In genomic region chr16:2539838-2540458, GRCh38 we compare ENCODE assay signal across 8 cellular contexts. TPM values are rescaled to one million over a fixed set of nuclear protein-coding genes. Genes with fewer than 3 reads are reported as not detected.
DNase-seq lines count a peak whose midpoint lies in the region; ATAC-seq and TF ChIP-seq lines count a peak whose summit lies in the region.
"Not testable (repeated sequence)": the region's sequence is repeated elsewhere in the genome, so short reads cannot be mapped to it uniquely, and the experiment has no call there.

No MANE protein-coding gene starts in this region.

- not testable (repeated sequence) for H3K4me3 ChIP-seq in CD4-positive, CD25-positive, alpha-beta regulatory T cell (ENCODE audit: low read depth, low read length); GM23338; SK-N-SH (ENCODE audit: low read depth in 2 of 2, low read length in 1 of 2); colonic mucosa
- H3K4me3 ChIP-seq in neural cell (ENCODE audit: low read length) = peak overlapping the region; percentile 64

- H3K4me1 Mint-ChIP-seq in CD4-positive, CD25-positive, alpha-beta regulatory T cell = peaks cover 4 to 50% (median 31%) of the 10 kb centered on the region in 4 donors
- peaks cover 11% of the 10 kb centered on the region for H3K4me1 Mint-ChIP-seq in GM23338
- peaks cover 33% of the 10 kb centered on the region for H3K4me1 Mint-ChIP-seq in activated T-helper 1 cell treated with anti-CD3 and anti-CD28 coated beads, Interleukin-12 subunit alpha, Interleukin-12 subunit beta, Interleukin-2, Interleukin-4 antibody, amounts not matched to agents 30 ng/mL and 10 ng/mL and 1 ng/mL, durations not matched to agents 14 hours and 24 hours and 36 hours (ENCODE audit: low read depth)
- peaks cover 50% of the 10 kb centered on the region for H3K4me1 Mint-ChIP-seq in stimulated activated naive CD8-positive, alpha-beta T cell treated with anti-CD3 and anti-CD28 coated beads, Interleukin-15, Interleukin-2, amounts not matched to agents 100 ng/mL and 50 ng/mL, for 24 hours (ENCODE audit: low read depth)

- not testable (repeated sequence) for DNase-seq in CD4-positive, CD25-positive, alpha-beta regulatory T cell; SK-N-SH; activated T-helper 1 cell treated with anti-CD3 and anti-CD28 coated beads, Interleukin-12 subunit alpha, Interleukin-12 subunit beta, Interleukin-2, Interleukin-4 antibody, amounts not matched to agents 30 ng/mL and 10 ng/mL and 1 ng/mL, durations not matched to agents 14 hours and 24 hours and 36 hours (ENCODE audit: low spot score)
- DNase-seq in GM23338 (ENCODE audit: low spot score) = peak; percentile 59
- peak; percentile 31 for DNase-seq in colonic mucosa
- DNase-seq in left ventricle myocardium superior = peak; percentile 56

- not testable (repeated sequence) for H3K36me3 ChIP-seq in CD4-positive, CD25-positive, alpha-beta regulatory T cell (ENCODE audit: control insufficient read depth, insufficient read depth, low read length); GM23338 (ENCODE audit: insufficient read depth); SK-N-SH (replicated peaks in 1 of 2; ENCODE audit: control insufficient read depth in 1 of 2, insufficient read depth in 2 of 2, low read length in 1 of 2); colonic mucosa; neural cell (ENCODE audit: insufficient read depth, low read length)

- H3K9me3 Mint-ChIP-seq in CD4-positive, CD25-positive, alpha-beta regulatory T cell; GM23338; activated T-helper 1 cell treated with anti-CD3 and anti-CD28 coated beads, Interleukin-12 subunit alpha, Interleukin-12 subunit beta, Interleukin-2, Interleukin-4 antibody, amounts not matched to agents 30 ng/mL and 10 ng/mL and 1 ng/mL, durations not matched to agents 14 hours and 24 hours and 36 hours; stimulated activated naive CD8-positive, alpha-beta T cell treated with anti-CD3 and anti-CD28 coated beads, Interleukin-15, Interleukin-2, amounts not matched to agents 100 ng/mL and 50 ng/mL, for 24 hours: not testable (repeated sequence)

- not testable (repeated sequence) for TF ChIP-seq RAD21 in SK-N-SH (IDR thresholded peaks at IDR 0.05; ENCODE audit: low read length); neural cell (conservative IDR thresholded peaks at IDR 0.05)

- H3K27me3 Mint-ChIP-seq in CD4-positive, CD25-positive, alpha-beta regulatory T cell; GM23338 (ENCODE audit: insufficient read depth, low read depth, poor library complexity); activated T-helper 1 cell treated with anti-CD3 and anti-CD28 coated beads, Interleukin-12 subunit alpha, Interleukin-12 subunit beta, Interleukin-2, Interleukin-4 antibody, amounts not matched to agents 30 ng/mL and 10 ng/mL and 1 ng/mL, durations not matched to agents 14 hours and 24 hours and 36 hours (ENCODE audit: insufficient read depth); stimulated activated naive CD8-positive, alpha-beta T cell treated with anti-CD3 and anti-CD28 coated beads, Interleukin-15, Interleukin-2, amounts not matched to agents 100 ng/mL and 50 ng/mL, for 24 hours: not testable (repeated sequence)

- H3K9me3 ChIP-seq in CD4-positive, CD25-positive, alpha-beta regulatory T cell (ENCODE audit: control insufficient read depth in 2 of 2, low read length in 2 of 2); SK-N-SH; colonic mucosa; neural cell (ENCODE audit: low read length): not testable (repeated sequence)

- not testable (repeated sequence) for H3K9me2 ChIP-seq in GM23338 (ENCODE audit: insufficient read depth); SK-N-SH; neural cell (ENCODE audit: insufficient read depth, low read length)

- H3F3A ChIP-seq in GM23338 (replicated peaks; ENCODE audit: low read depth); SK-N-SH (replicated peaks; ENCODE audit: insufficient read depth); neural cell (ENCODE audit: insufficient read depth, low read length, poor library complexity, severe bottlenecking): not testable (repeated sequence)

- H3K36me3 Mint-ChIP-seq in CD4-positive, CD25-positive, alpha-beta regulatory T cell; GM23338 (ENCODE audit: low read depth); activated T-helper 1 cell treated with anti-CD3 and anti-CD28 coated beads, Interleukin-12 subunit alpha, Interleukin-12 subunit beta, Interleukin-2, Interleukin-4 antibody, amounts not matched to agents 30 ng/mL and 10 ng/mL and 1 ng/mL, durations not matched to agents 14 hours and 24 hours and 36 hours (ENCODE audit: low read depth); stimulated activated naive CD8-positive, alpha-beta T cell treated with anti-CD3 and anti-CD28 coated beads, Interleukin-15, Interleukin-2, amounts not matched to agents 100 ng/mL and 50 ng/mL, for 24 hours (ENCODE audit: low read depth): not testable (repeated sequence)

- not testable (repeated sequence) for TF ChIP-seq EP300 in SK-N-SH (IDR thresholded peaks at IDR 0.05; ENCODE audit: borderline replicate concordance in 1 of 2, low read depth in 1 of 2, low read length in 1 of 2); neural cell (conservative IDR thresholded peaks at IDR 0.05; ENCODE audit: poor library complexity, severe bottlenecking)

- not testable (repeated sequence) for H3K9ac ChIP-seq in SK-N-SH; colonic mucosa (ENCODE audit: low read depth in 2 of 2, low read length in 2 of 2); neural cell (ENCODE audit: low read length)

- 89% methylated on average over 13 of the region's 15 CpGs for WGBS in SK-N-SH (ENCODE audit: low lambda C conversion rate)

- peaks cover 49% of the 10 kb centered on the region for H3K79me2 ChIP-seq in GM23338 (replicated peaks; ENCODE audit: insufficient read depth)
- H3K79me2 ChIP-seq in SK-N-SH (ENCODE audit: insufficient read depth) = peaks cover 56% of the 10 kb centered on the region
- peaks cover 13% of the 10 kb centered on the region for H3K79me2 ChIP-seq in neural cell (replicated peaks; ENCODE audit: insufficient read depth, low read length)

- not testable (repeated sequence) for H3K27me3 ChIP-seq in CD4-positive, CD25-positive, alpha-beta regulatory T cell (ENCODE audit: control insufficient read depth, insufficient read depth, low read length); GM23338 (ENCODE audit: insufficient read depth); SK-N-SH (ENCODE audit: insufficient read depth); colonic mucosa; neural cell (ENCODE audit: insufficient read depth, low read depth, low read length)

- intact Hi-C loops in activated T-helper 1 cell treated with anti-CD3 and anti-CD28 coated beads, Interleukin-12 subunit alpha, Interleukin-12 subunit beta, Interleukin-2, Interleukin-4 antibody, amounts not matched to agents 30 ng/mL and 10 ng/mL and 1 ng/mL, durations not matched to agents 14 hours and 24 hours and 36 hours (cut with micrococcal nuclease) = loop anchor here (10.0 kb wide), 2 partner anchors 755 to 865 kb away; partner anchors contain the start of genes NUBP2, SPSB3, ZNF174 and ZSCAN32
- intact Hi-C loops in colonic mucosa (cut with DNase I); left ventricle myocardium superior (cut with micrococcal nuclease): not testable (repeated sequence)

- not testable (repeated sequence) for ATAC-seq in CD4-positive, CD25-positive, alpha-beta regulatory T cell (ENCODE audit: low read depth in 2 of 2); left ventricle myocardium superior
- peak; percentile 52 for ATAC-seq in GM23338

- TF ChIP-seq CTCF in GM23338 (conservative IDR thresholded peaks at IDR 0.05; ENCODE audit: low read depth in 2 of 2) = peak; percentile 44 to 65
- TF ChIP-seq CTCF in SK-N-SH (IDR thresholded peaks at IDR 0.05) = peak; percentile 54
- peak; percentile 15 for TF ChIP-seq CTCF in colonic mucosa (IDR thresholded peaks at IDR 0.05)
- peak; percentile 36 for TF ChIP-seq CTCF in neural cell (IDR thresholded peaks at IDR 0.05; ENCODE audit: poor library complexity, severe bottlenecking)

- H3K27ac ChIP-seq in CD4-positive, CD25-positive, alpha-beta regulatory T cell (ENCODE audit: insufficient read depth, low read length, poor library complexity, severe bottlenecking); GM23338 (ENCODE audit: low read depth); SK-N-SH (ENCODE audit: low read depth in 2 of 2, low read length in 1 of 2); colonic mucosa; neural cell (ENCODE audit: low read length): not testable (repeated sequence)

- H3K27ac Mint-ChIP-seq in CD4-positive, CD25-positive, alpha-beta regulatory T cell = peak overlapping the region in 1 of 3 donors; percentile 73
- not testable (repeated sequence) for H3K27ac Mint-ChIP-seq in GM23338; activated T-helper 1 cell treated with anti-CD3 and anti-CD28 coated beads, Interleukin-12 subunit alpha, Interleukin-12 subunit beta, Interleukin-2, Interleukin-4 antibody, amounts not matched to agents 30 ng/mL and 10 ng/mL and 1 ng/mL, durations not matched to agents 14 hours and 24 hours and 36 hours
- H3K27ac Mint-ChIP-seq in stimulated activated naive CD8-positive, alpha-beta T cell treated with anti-CD3 and anti-CD28 coated beads, Interleukin-15, Interleukin-2, amounts not matched to agents 100 ng/mL and 50 ng/mL, for 24 hours = peak overlapping the region; percentile 74

- CTCF ChIA-PET in SK-N-SH (lab: Yijun Ruan, JAX) = interaction anchor here (0.8 kb wide), 1 partner anchor 21 kb away, joined by 3 read pairs; no protein-coding TSS in a partner anchor

- H3K4me3 Mint-ChIP-seq in CD4-positive, CD25-positive, alpha-beta regulatory T cell = peak overlapping the region; percentile 86 to 92 (median 88)
- H3K4me3 Mint-ChIP-seq in GM23338 = peak overlapping the region; percentile 77
- peak overlapping the region; percentile 88 for H3K4me3 Mint-ChIP-seq in activated T-helper 1 cell treated with anti-CD3 and anti-CD28 coated beads, Interleukin-12 subunit alpha, Interleukin-12 subunit beta, Interleukin-2, Interleukin-4 antibody, amounts not matched to agents 30 ng/mL and 10 ng/mL and 1 ng/mL, durations not matched to agents 14 hours and 24 hours and 36 hours
- peak overlapping the region; percentile 86 for H3K4me3 Mint-ChIP-seq in stimulated activated naive CD8-positive, alpha-beta T cell treated with anti-CD3 and anti-CD28 coated beads, Interleukin-15, Interleukin-2, amounts not matched to agents 100 ng/mL and 50 ng/mL, for 24 hours

- H3K4me2 ChIP-seq in GM23338; neural cell (ENCODE audit: low read length): not testable (repeated sequence)
- peak overlapping the region; percentile 78 for H3K4me2 ChIP-seq in SK-N-SH

- POLR2A ChIA-PET in SK-N-SH (lab: Yijun Ruan, JAX) = not testable (repeated sequence)

- peaks cover 27% of the 10 kb centered on the region for H3K4me1 ChIP-seq in CD4-positive, CD25-positive, alpha-beta regulatory T cell (ENCODE audit: control insufficient read depth, insufficient read depth, low read length, poor library complexity, severe bottlenecking)
- H3K4me1 ChIP-seq in GM23338 (ENCODE audit: insufficient read depth); SK-N-SH (ENCODE audit: control insufficient read depth in 1 of 2, insufficient read depth in 2 of 2, low read depth in 1 of 2, low read length in 1 of 2): not testable (repeated sequence)
- peaks cover 25% of the 10 kb centered on the region for H3K4me1 ChIP-seq in colonic mucosa

- H4K20me1 ChIP-seq in GM23338 (replicated peaks; ENCODE audit: insufficient read depth); neural cell (ENCODE audit: insufficient read depth): not testable (repeated sequence)
- H4K20me1 ChIP-seq in SK-N-SH (ENCODE audit: insufficient read depth) = peaks cover 46% of the 10 kb centered on the region

- not testable (repeated sequence) for H2AFZ ChIP-seq in GM23338; SK-N-SH (ENCODE audit: low read depth); neural cell (ENCODE audit: low read depth, low read length)

RNA-seq across cellular contexts. Expression of gene PDPK1, which starts 2.1 kb away (rescaled TPM):
- total RNA-seq in CD4-positive, CD25-positive, alpha-beta regulatory T cell = 57.4 TPM
- polyA plus RNA-seq in CD4-positive, CD25-positive, alpha-beta regulatory T cell = 10 to 100 TPM; 28.0 to 33.7 (median 30.2) TPM
- 24.9 and 25.8 TPM in 2 replicates for total RNA-seq in GM23338 (2014; rRNA removed; shearing (Covaris generic))
- 13.1 and 19.3 TPM in 2 replicates for polyA plus RNA-seq in GM23338 (2016; fragmentation: Nextera tagmentation; extraction: Ambion mirVana)
- 22.0 and 33.4 TPM in 2 replicates for polyA plus RNA-seq in SK-N-SH (2012; rRNA removed)
- polyA plus RNA-seq in SK-N-SH (2012; cell fraction: cytosol; rRNA removed) = 18.8 and 27.2 TPM in 2 replicates
- polyA plus RNA-seq in SK-N-SH (2012; cell fraction: nucleus; rRNA removed) = 33.6 and 52.5 TPM in 2 replicates
- 50.8 and 60.2 TPM in 2 replicates for total RNA-seq in activated T-helper 1 cell treated with anti-CD3 and anti-CD28 coated beads, Interleukin-12 subunit alpha, Interleukin-12 subunit beta, Interleukin-2, Interleukin-4 antibody, amounts not matched to agents 30 ng/mL and 10 ng/mL and 1 ng/mL, durations not matched to agents 14 hours and 24 hours and 36 hours
- 10 to 100 TPM; 60.4 to 71.5 TPM for total RNA-seq in colonic mucosa
- 43.1 TPM for total RNA-seq in left ventricle myocardium superior
- 18.6 and 20.1 TPM in 2 replicates for polyA plus RNA-seq in neural cell
- polyA minus RNA-seq in neural cell = 36.8 and 45.3 TPM in 2 replicates

RNA-seq across cellular contexts. Expression of gene CEMP1, which starts 8.7 kb away (rescaled TPM):
- total RNA-seq in CD4-positive, CD25-positive, alpha-beta regulatory T cell = 0.27 TPM
- 1 to 10 TPM; 3.0 to 3.8 (median 3.7) TPM for polyA plus RNA-seq in CD4-positive, CD25-positive, alpha-beta regulatory T cell
- 0.31 TPM in 1 of 2 replicates, not detected in the other for total RNA-seq in GM23338 (2014; rRNA removed; shearing (Covaris generic))
- 7.5 and 10.1 TPM in 2 replicates for polyA plus RNA-seq in GM23338 (2016; fragmentation: Nextera tagmentation; extraction: Ambion mirVana)
- polyA plus RNA-seq in SK-N-SH (2012; rRNA removed) = not detected in 2 replicates
- polyA plus RNA-seq in SK-N-SH (2012; cell fraction: cytosol; rRNA removed) = not detected in 2 replicates
- polyA plus RNA-seq in SK-N-SH (2012; cell fraction: nucleus; rRNA removed) = 0.12 TPM in 1 of 2 replicates, not detected in the other
- total RNA-seq in activated T-helper 1 cell treated with anti-CD3 and anti-CD28 coated beads, Interleukin-12 subunit alpha, Interleukin-12 subunit beta, Interleukin-2, Interleukin-4 antibody, amounts not matched to agents 30 ng/mL and 10 ng/mL and 1 ng/mL, durations not matched to agents 14 hours and 24 hours and 36 hours = 0.23 and 0.49 TPM in 2 replicates
- under 1 TPM; 0.53 to 0.54 TPM for total RNA-seq in colonic mucosa
- total RNA-seq in left ventricle myocardium superior = not detected
- 0.46 TPM in 1 of 2 replicates, not detected in the other for polyA plus RNA-seq in neural cell
- polyA minus RNA-seq in neural cell = 0.97 and 1.6 TPM in 2 replicates

RNA-seq across cellular contexts. Expression of gene AMDHD2, which starts 19.8 kb away (rescaled TPM):
- 239 TPM for total RNA-seq in CD4-positive, CD25-positive, alpha-beta regulatory T cell
- 10 to 100 TPM; 18.3 to 19.5 (median 18.7) TPM for polyA plus RNA-seq in CD4-positive, CD25-positive, alpha-beta regulatory T cell
- total RNA-seq in GM23338 (2014; rRNA removed; shearing (Covaris generic)) = 62.1 and 68.1 TPM in 2 replicates
- polyA plus RNA-seq in GM23338 (2016; fragmentation: Nextera tagmentation; extraction: Ambion mirVana) (12.2 and 20.2 TPM in 2 replicates), SK-N-SH (2012; rRNA removed) (38.1 and 50.7 TPM in 2 replicates), neural cell (50.0 and 80.3 TPM in 2 replicates)
- polyA plus RNA-seq in SK-N-SH (2012; cell fraction: cytosol; rRNA removed) = 10.0 and 16.0 TPM in 2 replicates
- polyA plus RNA-seq in SK-N-SH (2012; cell fraction: nucleus; rRNA removed) = 250 and 312 TPM in 2 replicates
- total RNA-seq in activated T-helper 1 cell treated with anti-CD3 and anti-CD28 coated beads, Interleukin-12 subunit alpha, Interleukin-12 subunit beta, Interleukin-2, Interleukin-4 antibody, amounts not matched to agents 30 ng/mL and 10 ng/mL and 1 ng/mL, durations not matched to agents 14 hours and 24 hours and 36 hours = 32.4 and 38.3 TPM in 2 replicates
- total RNA-seq in colonic mucosa (10 to 100 TPM; 19.4 to 31.6 TPM), left ventricle myocardium superior (15.8 TPM)
- polyA minus RNA-seq in neural cell = 17.0 and 19.5 TPM in 2 replicates

RNA-seq across cellular contexts. Expression of gene ATP6V0C, which starts 26.2 kb away (rescaled TPM):
- total RNA-seq in CD4-positive, CD25-positive, alpha-beta regulatory T cell = 188 TPM
- 10 to 100 TPM; 62.1 to 83.4 (median 68.6) TPM for polyA plus RNA-seq in CD4-positive, CD25-positive, alpha-beta regulatory T cell
- 98.2 and 109 TPM in 2 replicates for total RNA-seq in GM23338 (2014; rRNA removed; shearing (Covaris generic))
- polyA plus RNA-seq in GM23338 (2016; fragmentation: Nextera tagmentation; extraction: Ambion mirVana) (154 and 162 TPM in 2 replicates), SK-N-SH (2012; rRNA removed) (30.2 and 80.1 TPM in 2 replicates), neural cell (89.7 and 100 TPM in 2 replicates)
- polyA plus RNA-seq in SK-N-SH (2012; cell fraction: cytosol; rRNA removed) = 61.1 and 88.7 TPM in 2 replicates
- 73.3 and 99.4 TPM in 2 replicates for polyA plus RNA-seq in SK-N-SH (2012; cell fraction: nucleus; rRNA removed)
- 117 and 119 TPM in 2 replicates for total RNA-seq in activated T-helper 1 cell treated with anti-CD3 and anti-CD28 coated beads, Interleukin-12 subunit alpha, Interleukin-12 subunit beta, Interleukin-2, Interleukin-4 antibody, amounts not matched to agents 30 ng/mL and 10 ng/mL and 1 ng/mL, durations not matched to agents 14 hours and 24 hours and 36 hours
- total RNA-seq in colonic mucosa (100 to 1,000 TPM; 240 to 336 TPM), left ventricle myocardium superior (150 TPM)
- 42.8 and 46.3 TPM in 2 replicates for polyA minus RNA-seq in neural cell
